ENCODE assay signal across 17 cellular contexts in genomic region chr3:152404976-152405375, GRCh38.
A peak's percentile ranks its signal among the peaks of the same experiment; 100 is the strongest.
DNase-seq lines count a peak whose midpoint lies in the region; ATAC-seq and TF ChIP-seq lines count a peak whose summit lies in the region.
"Had no signal": no experiment of that assay in that cellular context is flagged by ENCODE, and none has a peak within 500 bp of the region (broad histone marks: within the 10 kb centered on the region; RNA-seq: fewer than 3 reads in every experiment).

No MANE protein-coding gene starts in this region.

- DNase-seq in activated CD8-positive, alpha-beta T cell treated with anti-CD3 and anti-CD28 coated beads for 36 hours = no peak
- no peak for DNase-seq in activated CD8-positive, alpha-beta T cell treated with anti-CD3 and anti-CD28 coated beads, Interleukin-2, amount 10 ng/mL, durations not matched to agents 7 days and 5 days
- DNase-seq in T-helper 17 cell = no peak
- DNase-seq in tibial artery = no peak
- no peak for DNase-seq in NCI-H526 treated with DMSO at 0.1 percent for 48 hours (lab: John Stamatoyannopoulos, UW)
- DNase-seq in NCI-H524 treated with DMSO at 0.1 percent for 48 hours (lab: John Stamatoyannopoulos, UW) = no peak
- DNase-seq: ACHN; activated CD4-positive, alpha-beta T cell treated with anti-CD3 and anti-CD28 coated beads, Interleukin-2, amount 50 U/mL, for 1 hour; GDM1; mesendoderm; NCI-H2029; NCI-H774; stimulated activated CD4-positive, alpha-beta T cell treated with anti-CD3 and anti-CD28 coated beads, Interleukin-15, amount 100 ng/mL, for 24 hours; T-helper 9 cell; trophoblast cell had no signal

- ATAC-seq in activated CD8-positive, alpha-beta T cell treated with anti-CD3 and anti-CD28 coated beads for 36 hours = no peak
- no peak for ATAC-seq in activated CD8-positive, alpha-beta T cell treated with anti-CD3 and anti-CD28 coated beads, Interleukin-2, amount 10 ng/mL, durations not matched to agents 7 days and 5 days
- ATAC-seq in T-helper 17 cell (no peak), HG02571 (IDR thresholded peaks at IDR 0.05; ENCODE audit: unreplicated experiment) (no peak)

- no peaks in the 10 kb centered on the region for H3K9me3 Mint-ChIP-seq in activated CD8-positive, alpha-beta T cell treated with anti-CD3 and anti-CD28 coated beads for 36 hours
- no peaks in the 10 kb centered on the region for H3K9me3 Mint-ChIP-seq in activated CD8-positive, alpha-beta T cell treated with anti-CD3 and anti-CD28 coated beads, Interleukin-2, amount 10 ng/mL, durations not matched to agents 7 days and 5 days (ENCODE audit: insufficient read depth)

- H3K4me3 ChIP-seq in muscle layer of duodenum (ENCODE audit: low read depth in 1 of 2, low read length in 2 of 2) (no peak overlapping the region), tibial artery (no peak overlapping the region)

- H3K27me3 Mint-ChIP-seq in activated CD8-positive, alpha-beta T cell treated with anti-CD3 and anti-CD28 coated beads for 36 hours = no peaks in the 10 kb centered on the region
- H3K27me3 Mint-ChIP-seq in activated CD8-positive, alpha-beta T cell treated with anti-CD3 and anti-CD28 coated beads, Interleukin-2, amount 10 ng/mL, durations not matched to agents 7 days and 5 days (ENCODE audit: low read depth) = no peaks in the 10 kb centered on the region
- H3K27me3 Mint-ChIP-seq in T-helper 17 cell = no peaks in the 10 kb centered on the region

- H3K36me3 ChIP-seq in muscle layer of duodenum (ENCODE audit: control insufficient read depth in 1 of 2, insufficient read depth in 2 of 2, low read length in 2 of 2) = peaks cover 0 to 18% of the 10 kb centered on the region in 2 donors
- H3K36me3 ChIP-seq in tibial artery = no peaks in the 10 kb centered on the region

- H3K4me1 ChIP-seq in muscle layer of duodenum (ENCODE audit: control insufficient read depth in 1 of 2, insufficient read depth in 2 of 2, low read length in 2 of 2) (peaks cover 29 to 64% of the 10 kb centered on the region in 2 donors), tibial artery (peaks cover 3 to 92% (median 61%) of the 10 kb centered on the region in 4 donors)

- peaks cover 72% of the 10 kb centered on the region for H3K4me1 Mint-ChIP-seq in activated CD8-positive, alpha-beta T cell treated with anti-CD3 and anti-CD28 coated beads for 36 hours (ENCODE audit: low read depth)
- peaks cover 49% of the 10 kb centered on the region for H3K4me1 Mint-ChIP-seq in activated CD8-positive, alpha-beta T cell treated with anti-CD3 and anti-CD28 coated beads, Interleukin-2, amount 10 ng/mL, durations not matched to agents 7 days and 5 days (ENCODE audit: low read depth)
- peaks cover 43% of the 10 kb centered on the region for H3K4me1 Mint-ChIP-seq in T-helper 17 cell

- no peak overlapping the region for H3K4me3 Mint-ChIP-seq in activated CD8-positive, alpha-beta T cell treated with anti-CD3 and anti-CD28 coated beads for 36 hours
- H3K4me3 Mint-ChIP-seq in activated CD8-positive, alpha-beta T cell treated with anti-CD3 and anti-CD28 coated beads, Interleukin-2, amount 10 ng/mL, durations not matched to agents 7 days and 5 days = no peak overlapping the region
- H3K4me3 Mint-ChIP-seq in T-helper 17 cell = no peak overlapping the region

- intact Hi-C loops in activated CD8-positive, alpha-beta T cell treated with anti-CD3 and anti-CD28 coated beads for 36 hours (cut with micrococcal nuclease) = no loop called here
- intact Hi-C loops in tibial artery (cut with DNase I; ENCODE audit: low total_unique reads) = loop anchor here (10.0 kb wide), 1 partner anchor 140 kb away; the partner anchor contains the start of gene MBNL1

- H3K9me3 ChIP-seq in T-helper 17 cell (ENCODE audit: control insufficient read depth, low read length, poor library complexity, severe bottlenecking) = no peaks in the 10 kb centered on the region
- no peaks in the 10 kb centered on the region for H3K9me3 ChIP-seq in muscle layer of duodenum (ENCODE audit: control insufficient read depth in 1 of 2, low read length in 2 of 2)
- H3K9me3 ChIP-seq in tibial artery = no peaks in the 10 kb centered on the region

- H3K27ac ChIP-seq in muscle layer of duodenum (ENCODE audit: low read length) (peak overlapping the region; percentile 53), tibial artery (peak overlapping the region; percentile 86 to 87)

- H3K27ac Mint-ChIP-seq in activated CD8-positive, alpha-beta T cell treated with anti-CD3 and anti-CD28 coated beads for 36 hours = peak overlapping the region; percentile 68
- no peak overlapping the region for H3K27ac Mint-ChIP-seq in activated CD8-positive, alpha-beta T cell treated with anti-CD3 and anti-CD28 coated beads, Interleukin-2, amount 10 ng/mL, durations not matched to agents 7 days and 5 days
- peak overlapping the region; percentile 97 for H3K27ac Mint-ChIP-seq in T-helper 17 cell

- CTCF ChIA-PET in activated CD8-positive, alpha-beta T cell treated with anti-CD3 and anti-CD28 coated beads for 36 hours (lab: Charles Lee) = no interaction called here
- CTCF ChIA-PET in activated CD8-positive, alpha-beta T cell treated with anti-CD3 and anti-CD28 coated beads, Interleukin-2, amount 10 ng/mL, durations not matched to agents 7 days and 5 days (lab: Charles Lee) = no interaction called here

- no peak for TF ChIP-seq CTCF in activated CD8-positive, alpha-beta T cell treated with anti-CD3 and anti-CD28 coated beads for 36 hours (IDR thresholded peaks at IDR 0.05)
- no peak for TF ChIP-seq CTCF in tibial artery (IDR thresholded peaks at IDR 0.05)

- POLR2A ChIA-PET in activated CD8-positive, alpha-beta T cell treated with anti-CD3 and anti-CD28 coated beads for 36 hours (lab: Charles Lee) = interaction anchor here (0.5 kb wide), 1 partner anchor 31 kb away, joined by 3 read pairs; no protein-coding TSS in a partner anchor
- POLR2A ChIA-PET in activated CD8-positive, alpha-beta T cell treated with anti-CD3 and anti-CD28 coated beads, Interleukin-2, amount 10 ng/mL, durations not matched to agents 7 days and 5 days (lab: Charles Lee) = no interaction called here

- peaks cover 40% of the 10 kb centered on the region for H3K36me3 Mint-ChIP-seq in activated CD8-positive, alpha-beta T cell treated with anti-CD3 and anti-CD28 coated beads for 36 hours (ENCODE audit: low read depth)
- peaks cover 41% of the 10 kb centered on the region for H3K36me3 Mint-ChIP-seq in activated CD8-positive, alpha-beta T cell treated with anti-CD3 and anti-CD28 coated beads, Interleukin-2, amount 10 ng/mL, durations not matched to agents 7 days and 5 days (ENCODE audit: low read depth)
- H3K36me3 Mint-ChIP-seq in T-helper 17 cell (ENCODE audit: low read depth) = peaks cover 4% of the 10 kb centered on the region

- no peaks in the 10 kb centered on the region for H3K27me3 ChIP-seq in muscle layer of duodenum (ENCODE audit: low read depth, low read length)
- no peaks in the 10 kb centered on the region for H3K27me3 ChIP-seq in tibial artery
